ENCODE assay signal across 8 cellular contexts in the genomic region with DNA sequence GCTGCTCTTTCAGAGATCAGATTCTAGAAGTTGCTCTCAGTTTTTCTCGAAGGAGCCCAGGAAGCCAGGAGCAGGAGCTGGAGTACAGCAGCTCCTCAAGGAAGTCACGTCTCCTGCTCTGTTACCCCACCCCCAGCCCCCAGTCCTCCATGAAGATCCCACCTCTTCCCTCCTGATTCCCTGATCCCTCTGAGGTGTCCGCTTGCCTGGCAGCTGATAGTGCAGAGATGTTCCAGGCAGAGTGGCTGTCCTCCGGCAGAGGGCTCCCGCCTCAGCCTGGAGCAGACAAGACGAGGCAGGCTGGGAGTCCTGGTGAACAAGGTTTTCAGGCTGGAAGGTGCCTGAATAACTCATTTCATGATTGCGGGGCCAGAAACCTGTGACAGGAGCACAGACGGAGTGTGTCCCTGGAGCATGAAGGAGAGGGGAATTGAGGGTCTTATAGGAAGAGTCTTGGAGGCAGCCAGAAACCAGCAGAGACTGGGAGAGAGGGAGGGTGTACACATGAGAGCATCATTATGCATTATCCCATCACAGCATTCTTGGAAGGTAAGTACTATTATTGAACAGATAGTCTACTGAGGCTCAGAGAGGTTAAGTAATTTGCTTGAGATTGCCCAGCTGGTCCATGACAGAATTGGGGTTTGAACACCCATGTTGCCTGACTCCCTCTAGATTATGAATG. TPM values are rescaled to one million over a fixed set of nuclear protein-coding genes. Genes with fewer than 3 reads are reported as not detected.
DNase-seq lines count a peak whose midpoint lies in the region; ATAC-seq, FAIRE-seq and TF ChIP-seq lines count a peak whose summit lies in the region.

No MANE protein-coding gene starts in this region.

- H2AFZ ChIP-seq in GM12878 (ENCODE audit: control insufficient read depth, low read depth, low read length) = no peak overlapping the region

- no peaks in the 10 kb centered on the region for H3K36me3 ChIP-seq in GM12878 (ENCODE audit: control insufficient read depth in 2 of 2, insufficient read depth in 2 of 2, low read length in 1 of 2)

- WGBS in GM12878 (ENCODE audit: insufficient coverage, insufficient replicate concordance, low lambda C conversion rate, missing lambda C conversion rate) = 19% methylated on average over 8 of the region's 8 CpGs

- no peaks in the 10 kb centered on the region for H3K4me1 ChIP-seq in GM12878 (ENCODE audit: control insufficient read depth, insufficient read depth, low read length)

- intact Hi-C loops in GM12878 (cut with micrococcal nuclease; ENCODE audit: unreplicated experiment) = no loop called here

- POLR2A ChIA-PET in GM12878 (lab: Charles Lee) = no interaction called here

- H3K9me3 ChIP-seq in GM12878 (replicated peaks; ENCODE audit: control insufficient read depth, insufficient read depth, low read length) = no peaks in the 10 kb centered on the region

- no peak overlapping the region for H3K9ac ChIP-seq in GM12878 (ENCODE audit: control insufficient read depth, insufficient read depth, low read length)

- TF ChIP-seq POLR2A in GM12878 (IDR thresholded peaks at IDR 0.05; ENCODE audit: low read depth, low read length) = no peak

- no peaks in the 10 kb centered on the region for H3K79me2 ChIP-seq in GM12878 (ENCODE audit: control insufficient read depth, insufficient read depth, low read length)

- TF ChIP-seq RAD21 in GM12878 (IDR thresholded peaks at IDR 0.05; ENCODE audit: insufficient read depth, low read depth, low read length) = no peak

- no peak overlapping the region for H3K4me2 ChIP-seq in GM12878 (ENCODE audit: control insufficient read depth, insufficient read depth)

- H3K27me3 ChIP-seq in GM12878 (replicated peaks in 1 of 2; ENCODE audit: control insufficient read depth in 2 of 2, insufficient read depth in 2 of 2, low read length in 1 of 2) = peaks cover 2 to 19% of the 10 kb centered on the region in 2 experiments

- in situ Hi-C loops in GM12878 (cut with MboI) = no loop called here

- H4K20me1 ChIP-seq in GM12878 (ENCODE audit: control insufficient read depth, insufficient read depth) = no peaks in the 10 kb centered on the region; the same call in 1 of the 2 replicates

- no peak for TF ChIP-seq EP300 in GM12878 (IDR thresholded peaks at IDR 0.05; ENCODE audit: borderline replicate concordance in 1 of 2, control insufficient read depth in 1 of 2, low read depth in 2 of 2, low read length in 2 of 2)

- H3K27ac ChIP-seq in GM12878 (ENCODE audit: control insufficient read depth, insufficient read depth) = no peak overlapping the region

- peak; percentile 4 for DNase-seq in activated naive CD4-positive, alpha-beta T cell treated with Interleukin-2 at 50 U/mL for 16 hours
- no peak for DNase-seq in activated naive CD4-positive, alpha-beta T cell (lab: John Stamatoyannopoulos, UW)
- DNase-seq in NCI-H526 (lab: John Stamatoyannopoulos, UW) (peak; percentile 28 to 77), GM12878 (ENCODE audit: low read depth, low spot score) (no peak), hypothalamus (lab: John Stamatoyannopoulos, UW) (peak in 42 of 51 donors; percentile 7 to 74 (median 49)), putamen (ENCODE audit: low spot score) (peak; percentile 45), DMS79 treated with DMSO at 0.1 percent for 48 hours (lab: John Stamatoyannopoulos, UW) (no peak)

- SMC1A ChIA-PET in GM12878 (lab: Charles Lee; ENCODE audit: uncharacterized antibody, unreplicated experiment) = no interaction called here

- RAD21 ChIA-PET in GM12878 (lab: Charles Lee; ENCODE audit: unreplicated experiment) = interaction anchor here (1.1 kb wide), 1 partner anchor 180 kb away, joined by 5 read pairs; no protein-coding TSS in a partner anchor

- peak; percentile 58; the same call in 2 of the 3 replicates for ATAC-seq in GM12878
- no peak for ATAC-seq in HG03521 (IDR thresholded peaks at IDR 0.05; ENCODE audit: unreplicated experiment)

- no TSS peak for BruUV-seq in GM12878 (replicated peaks; lab: Mats Ljungman, UMichigan)

- TF ChIP-seq CTCF in GM12878 (IDR thresholded peaks at IDR 0.05 in 2 of 3, conservative IDR thresholded peaks at IDR 0.05 in 1 of 3; ENCODE audit: control insufficient read depth in 2 of 3, extremely low read depth in 1 of 3, insufficient read depth in 1 of 3, low read depth in 3 of 3, low read length in 3 of 3) = peak; percentile 23 to 41 (median 31); a peak in 3 of 6 replicates

- CTCF ChIA-PET in GM12878 (lab: Yijun Ruan, JAX) = interaction anchor here (1.1 to 1.2 kb wide), 2 partner anchors 15 to 179 kb away, joined by 3 to 6 read pairs; no protein-coding TSS in a partner anchor

- no peak for FAIRE-seq in GM12878 (lab: Jason Lieb, UNC)

- no peak overlapping the region for H3K4me3 ChIP-seq in GM12878

TF ChIP-seq in GM12878, 131 proteins besides CTCF, POLR2A, EP300 and RAD21:
- no peak for TF ChIP-seq MTA2 (IDR thresholded peaks at IDR 0.05; ENCODE audit: low read depth)
- no peak for TF ChIP-seq GABPA (IDR thresholded peaks at IDR 0.05; ENCODE audit: low read depth)

RNA-seq across cellular contexts. Expression of a gene that starts 1.2 kb away (rescaled TPM):
- total RNA-seq in GM12878 (2013; cell fraction: nucleolus; rRNA removed) = not detected in 2 replicates
- 0.05 TPM in 1 of 2 replicates, not detected in the other for total RNA-seq in GM12878 (2014; rRNA removed)
- total RNA-seq in GM12878 (2014; rRNA removed; fragmentation: Illumina TruSeq; extraction: Trizol) = not detected in 2 replicates
- not detected in 2 replicates for total RNA-seq in GM12878 (2021)
- polyA plus RNA-seq in GM12878 (2011; ENCODE audit: low read depth) = not detected
- not detected in 2 replicates for polyA plus RNA-seq in GM12878 (2011; rRNA removed)
- not detected in 2 replicates for polyA plus RNA-seq in GM12878 (2011; cell fraction: cytosol; rRNA removed)
- polyA plus RNA-seq in GM12878 (2011; cell fraction: nucleus; rRNA removed) = not detected in 2 replicates
- polyA plus RNA-seq in GM12878 (2012) = not detected in 2 replicates
- not detected in 2 replicates for polyA plus RNA-seq in GM12878 (2014; fragmentation: Illumina TruSeq; extraction: Trizol)
- not detected for polyA plus RNA-seq in GM12878 (2014; fragmentation: Nextera tagmentation; extraction: Ambion mirVana)
- polyA plus RNA-seq in GM12878 (2014; rRNA removed) = not detected in 2 replicates
- not detected for polyA plus RNA-seq in GM12878 (2016; fragmentation: Nextera tagmentation; extraction: Ambion mirVana)
- polyA minus RNA-seq in GM12878 (2011; rRNA and poly(A)+ RNA removed) = not detected in 2 replicates
- not detected in 2 replicates for polyA minus RNA-seq in GM12878 (2011; cell fraction: cytosol; rRNA and poly(A)+ RNA removed)
- not detected in 2 replicates for polyA minus RNA-seq in GM12878 (2011; cell fraction: nucleus; rRNA and poly(A)+ RNA removed)

Comparison
In these comparisons a context has a peak if more than half of its experiments do, and no peak if none do; other contexts are left out.
1. DNase-seq: peak in activated naive CD4-positive, alpha-beta T cell treated with Interleukin-2 at 50 U/mL for 16 hours (single experiment), NCI-H526 (2 of 2), hypothalamus (42 of 51) and putamen (single experiment); none in activated naive CD4-positive, alpha-beta T cell (0 of 4), GM12878 (single experiment) and DMS79 treated with DMSO at 0.1 percent for 48 hours (single experiment).